In the genomic region with DNA sequence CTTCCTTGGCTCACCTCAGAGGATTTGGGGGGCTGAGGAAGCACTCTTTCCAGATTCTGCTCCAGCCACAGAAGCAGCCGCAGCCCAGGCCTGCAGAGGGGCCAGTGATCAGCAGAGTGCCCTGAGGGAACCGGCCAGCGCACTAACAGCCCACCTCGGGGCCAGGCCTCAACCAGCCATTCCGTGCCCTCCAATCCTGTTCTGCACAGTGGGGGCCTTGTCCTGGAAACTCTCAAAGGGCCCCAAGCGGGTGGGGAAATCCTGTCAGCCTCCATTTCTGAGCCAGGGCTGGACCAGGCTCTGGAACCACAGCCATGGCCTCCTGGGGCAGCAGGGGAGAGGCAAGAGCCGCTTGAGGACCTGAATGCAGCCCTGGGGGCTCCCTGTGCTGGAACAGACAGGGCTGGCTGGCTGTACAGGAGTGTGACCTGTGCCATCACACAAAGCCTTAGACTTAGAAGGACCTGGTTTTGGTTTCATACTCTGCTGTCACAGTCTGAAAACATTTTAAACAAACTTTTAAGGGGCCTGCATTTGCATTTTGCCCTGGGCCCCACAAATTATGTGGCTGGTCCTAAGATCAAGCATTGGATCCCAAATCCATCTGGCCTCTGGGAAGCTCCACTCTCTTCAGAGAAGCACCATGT, we compare ENCODE assay signal across 20 cellular contexts. TPM values are rescaled to one million over a fixed set of nuclear protein-coding genes. Genes with fewer than 3 reads are reported as not detected.
DNase-seq lines count a peak whose midpoint lies in the region; ATAC-seq, FAIRE-seq and TF ChIP-seq lines count a peak whose summit lies in the region.
"Had no signal": no experiment of that assay in that cellular context is flagged by ENCODE, and none has a peak within 500 bp of the region (broad histone marks: within the 10 kb centered on the region; RNA-seq: fewer than 3 reads in every experiment).

No MANE protein-coding gene starts in this region.

- H3K79me2 ChIP-seq in GM12878 (ENCODE audit: control insufficient read depth, insufficient read depth, low read length) = no peaks in the 10 kb centered on the region

- H4K8ac ChIP-seq in neuronal stem cell (ENCODE audit: low read depth, low read length) = no peak overlapping the region

- no peaks in the 10 kb centered on the region for H3K9me3 ChIP-seq in right atrium auricular region
- H3K9me3 ChIP-seq in GM12878 (replicated peaks; ENCODE audit: control insufficient read depth, insufficient read depth, low read length) = no peaks in the 10 kb centered on the region
- H3K9me3 ChIP-seq in neuronal stem cell (replicated peaks in 1 of 2; ENCODE audit: control insufficient read depth in 2 of 2, insufficient read depth in 1 of 2, low read depth in 1 of 2, low read length in 2 of 2) = peaks cover 0 to 3% of the 10 kb centered on the region in 2 donors
- H3K9me3 ChIP-seq in esophagus squamous epithelium = no peaks in the 10 kb centered on the region
- H3K9me3 ChIP-seq: A549, Caco-2, HAP-1 had no signal

- H3K4ac ChIP-seq in neuronal stem cell (ENCODE audit: low read length) = no peak overlapping the region

- H2BK120ac ChIP-seq in neuronal stem cell (ENCODE audit: low read depth, low read length) = no peak overlapping the region

- 0 out of 2 replicates have a peak overlapping the region, but pooled peaks have one; percentile 17 for H3K4me2 ChIP-seq in GM12878 (ENCODE audit: control insufficient read depth, insufficient read depth)
- H3K4me2 ChIP-seq in neuronal stem cell (ENCODE audit: insufficient read depth, low read length, poor library complexity, severe bottlenecking) = no peak overlapping the region
- H3K4me2 ChIP-seq: A549 had no signal

- H3K27ac ChIP-seq in right atrium auricular region = no peak overlapping the region
- no peak overlapping the region for H3K27ac ChIP-seq in GM12878 (ENCODE audit: control insufficient read depth, insufficient read depth)
- H3K27ac ChIP-seq in neuronal stem cell (replicated peaks; ENCODE audit: low read length) = no peak overlapping the region
- H3K27ac ChIP-seq in esophagus squamous epithelium = no peak overlapping the region
- H3K27ac ChIP-seq: 22Rv1, A549, C4-2B had no signal

- no peak for TF ChIP-seq RAD21 in GM12878 (IDR thresholded peaks at IDR 0.05; ENCODE audit: insufficient read depth, low read depth, low read length)

- H4K91ac ChIP-seq in neuronal stem cell (ENCODE audit: low read depth, low read length, poor library complexity) = no peak overlapping the region

- no peaks in the 10 kb centered on the region for H4K20me1 ChIP-seq in GM12878 (ENCODE audit: control insufficient read depth, insufficient read depth)

- no peaks in the 10 kb centered on the region for H3K79me1 ChIP-seq in neuronal stem cell (ENCODE audit: low read depth, low read length)

- H3K4me3 ChIP-seq in right atrium auricular region (no peak overlapping the region), GM12878 (no peak overlapping the region), neuronal stem cell (ENCODE audit: low read length in 2 of 2) (no peak overlapping the region), esophagus squamous epithelium (no peak overlapping the region)
- H3K4me3 ChIP-seq: A549, HAP-1 had no signal

- H3K14ac ChIP-seq in neuronal stem cell (ENCODE audit: low read length) = no peak overlapping the region

- no peak for TF ChIP-seq EP300 in GM12878 (IDR thresholded peaks at IDR 0.05; ENCODE audit: borderline replicate concordance in 1 of 2, control insufficient read depth in 1 of 2, low read depth in 2 of 2, low read length in 2 of 2)

- TF ChIP-seq CTCF in right atrium auricular region (IDR thresholded peaks at IDR 0.05) (no peak), GM12878 (IDR thresholded peaks at IDR 0.05 in 2 of 3, conservative IDR thresholded peaks at IDR 0.05 in 1 of 3; ENCODE audit: control insufficient read depth in 2 of 3, extremely low read depth in 1 of 3, insufficient read depth in 1 of 3, low read depth in 3 of 3, low read length in 3 of 3) (no peak), omental fat pad (IDR thresholded peaks at IDR 0.05) (no peak), esophagus squamous epithelium (IDR thresholded peaks at IDR 0.05) (no peak)

- no TSS peak for BruUV-seq in GM12878 (replicated peaks; lab: Mats Ljungman, UMichigan)

- POLR2A ChIA-PET in GM12878 (lab: Charles Lee) = no interaction called here

- H3K27me3 ChIP-seq in right atrium auricular region (no peaks in the 10 kb centered on the region), GM12878 (replicated peaks in 1 of 2; ENCODE audit: control insufficient read depth in 2 of 2, insufficient read depth in 2 of 2, low read length in 1 of 2) (no peaks in the 10 kb centered on the region), neuronal stem cell (ENCODE audit: control insufficient read depth in 3 of 3, insufficient read depth in 3 of 3, low read depth in 1 of 3, low read length in 3 of 3) (peaks cover 0 to 32% (median 0%) of the 10 kb centered on the region in 3 experiments), esophagus squamous epithelium (peaks cover 0 to 4% (median 0%) of the 10 kb centered on the region in 4 donors)

- 35% methylated on average over 7 of the region's 7 CpGs for WGBS in GM12878 (ENCODE audit: insufficient coverage, insufficient replicate concordance, low lambda C conversion rate, missing lambda C conversion rate)
- no CpG with 5 or more reads among the region's 7 CpGs for WGBS in neuronal stem cell (ENCODE audit: extremely low coverage in 2 of 2, insufficient read length in 2 of 2, insufficient replicate concordance in 1 of 2), 2 donors
- WGBS in esophagus squamous epithelium, 2 donors = 84% methylated on average over 6 of the region's 7 CpGs; no CpG with 5 or more reads in 1 of the 2 donors

- no peaks in the 10 kb centered on the region for H3K36me3 ChIP-seq in right atrium auricular region
- no peaks in the 10 kb centered on the region for H3K36me3 ChIP-seq in GM12878 (ENCODE audit: control insufficient read depth in 2 of 2, insufficient read depth in 2 of 2, low read length in 1 of 2)
- H3K36me3 ChIP-seq in neuronal stem cell (replicated peaks in 1 of 2; ENCODE audit: control insufficient read depth in 2 of 2, insufficient read depth in 2 of 2, low read length in 2 of 2) = no peaks in the 10 kb centered on the region
- no peaks in the 10 kb centered on the region for H3K36me3 ChIP-seq in esophagus squamous epithelium
- H3K36me3 ChIP-seq: HAP-1 had no signal

- intact Hi-C loops in Right ventricle myocardium inferior (cut with DNase I) = no loop called here
- intact Hi-C loops in GM12878 (cut with micrococcal nuclease; ENCODE audit: unreplicated experiment) = no loop called here
- intact Hi-C loops in esophagus squamous epithelium (cut with DNase I) = no loop called here

- no peak overlapping the region for H2BK15ac ChIP-seq in neuronal stem cell (ENCODE audit: low read length)

- RAD21 ChIA-PET in GM12878 (lab: Charles Lee; ENCODE audit: unreplicated experiment) = no interaction called here

- no peak overlapping the region for H2BK5ac ChIP-seq in neuronal stem cell (ENCODE audit: low read length)

- peak overlapping the region; percentile 67 for H3K18ac ChIP-seq in neuronal stem cell (ENCODE audit: low read length)

- no peak overlapping the region for H3K23ac ChIP-seq in neuronal stem cell (ENCODE audit: low read depth, low read length, poor library complexity)

- CTCF ChIA-PET in GM12878 (lab: Yijun Ruan, JAX) = no interaction called here

- TF ChIP-seq POLR2A in GM12878 (IDR thresholded peaks at IDR 0.05; ENCODE audit: low read depth, low read length) = no peak
- no peak for TF ChIP-seq POLR2A in esophagus squamous epithelium (IDR thresholded peaks at IDR 0.05)
- no peak for TF ChIP-seq POLR2A in GM12891 (IDR thresholded peaks at IDR 0.05; ENCODE audit: low read depth, low read length)

- no peak for FAIRE-seq in GM12878 (lab: Jason Lieb, UNC)
- no peak for FAIRE-seq in GM12891 (lab: Jason Lieb, UNC)
- FAIRE-seq: A549, D721Med, GM19239, H1 had no signal

- in situ Hi-C loops in GM12878 (cut with MboI) = no loop called here

- H3K9ac ChIP-seq in GM12878 (ENCODE audit: control insufficient read depth, insufficient read depth, low read length) (no peak overlapping the region), neuronal stem cell (ENCODE audit: low read depth, low read length, poor library complexity) (no peak overlapping the region)

- H3K4me1 ChIP-seq in right atrium auricular region (no peaks in the 10 kb centered on the region), GM12878 (ENCODE audit: control insufficient read depth, insufficient read depth, low read length) (0 out of 2 replicates have a peak, but pooled peaks cover 2% of the 10 kb centered on the region), neuronal stem cell (ENCODE audit: control insufficient read depth in 2 of 2, insufficient read depth in 1 of 2, low read depth in 1 of 2, low read length in 2 of 2) (peaks cover 0 to 4% of the 10 kb centered on the region in 2 donors), esophagus squamous epithelium (no peaks in the 10 kb centered on the region)
- H3K4me1 ChIP-seq: Caco-2, HAP-1 had no signal

- H2AFZ ChIP-seq in GM12878 (ENCODE audit: control insufficient read depth, low read depth, low read length) (no peak overlapping the region), neuronal stem cell (ENCODE audit: low read length) (no peak overlapping the region)

- H2BK12ac ChIP-seq in neuronal stem cell (ENCODE audit: low read length) = no peak overlapping the region

- ATAC-seq in Right ventricle myocardium inferior (no peak), GM12878 (peak; percentile 48; the same call in 2 of the 3 replicates), omental fat pad (ENCODE audit: low FRiP score) (no peak)
- ATAC-seq: A549 had no signal

- DNase-seq in Right ventricle myocardium inferior (ENCODE audit: missing footprints) = peak; percentile 14
- DNase-seq in right atrium auricular region (ENCODE audit: low spot score) = no peak
- no peak for DNase-seq in GM12878 (ENCODE audit: low read depth, low spot score)
- no peak for DNase-seq in neuronal stem cell (ENCODE audit: low spot score)
- no peak for DNase-seq in omental fat pad (ENCODE audit: low spot score)
- no peak for DNase-seq in esophagus squamous epithelium (lab: John Stamatoyannopoulos, UW)
- DNase-seq in GM12891 (ENCODE audit: insufficient read length, low spot score) = no peak
- DNase-seq: AML-193; Caco-2; CD4-positive, alpha-beta T cell; GDM1 had no signal

- peak overlapping the region; percentile 74 for H2AK5ac ChIP-seq in neuronal stem cell (ENCODE audit: low read depth, low read length)

- SMC1A ChIA-PET in GM12878 (lab: Charles Lee; ENCODE audit: uncharacterized antibody, unreplicated experiment) = no interaction called here

RNA-seq across cellular contexts. Expression of gene CNGB1, which starts 10.0 kb away (rescaled TPM):
- total RNA-seq in Right ventricle myocardium inferior = not detected
- total RNA-seq in right atrium auricular region = not detected
- total RNA-seq in GM12878 (2013; cell fraction: nucleolus; rRNA removed) = not detected in 2 replicates
- not detected in 2 replicates for total RNA-seq in GM12878 (2014; rRNA removed)
- not detected in 2 replicates for total RNA-seq in GM12878 (2014; rRNA removed; fragmentation: Illumina TruSeq; extraction: Trizol)
- total RNA-seq in GM12878 (2021) = not detected in 2 replicates
- not detected for polyA plus RNA-seq in GM12878 (2011; ENCODE audit: low read depth)
- polyA plus RNA-seq in GM12878 (2011; rRNA removed) = 0.03 TPM in 1 of 2 replicates, not detected in the other
- 0.03 and 0.10 TPM in 2 replicates for polyA plus RNA-seq in GM12878 (2011; cell fraction: cytosol; rRNA removed)
- polyA plus RNA-seq in GM12878 (2011; cell fraction: nucleus; rRNA removed) = 0.04 and 0.15 TPM in 2 replicates
- not detected in 2 replicates for polyA plus RNA-seq in GM12878 (2012)
- polyA plus RNA-seq in GM12878 (2014; fragmentation: Illumina TruSeq; extraction: Trizol) = not detected in 2 replicates
- not detected for polyA plus RNA-seq in GM12878 (2014; fragmentation: Nextera tagmentation; extraction: Ambion mirVana)
- polyA plus RNA-seq in GM12878 (2014; rRNA removed) = not detected in 2 replicates
- polyA plus RNA-seq in GM12878 (2016; fragmentation: Nextera tagmentation; extraction: Ambion mirVana) = not detected
- polyA minus RNA-seq in GM12878 (2011; rRNA and poly(A)+ RNA removed) = not detected in 2 replicates
- polyA minus RNA-seq in GM12878 (2011; cell fraction: cytosol; rRNA and poly(A)+ RNA removed) = not detected in 2 replicates
- not detected in 2 replicates for polyA minus RNA-seq in GM12878 (2011; cell fraction: nucleus; rRNA and poly(A)+ RNA removed)
- 0.14 TPM for polyA plus RNA-seq in neuronal stem cell (2013, experiment 1 of 2)
- polyA plus RNA-seq in neuronal stem cell (2013, experiment 2 of 2) = 0.14 TPM
- not detected for total RNA-seq in omental fat pad
- under 1 TPM in 1 of 4 donors, not detected in 3; 0.04 TPM for total RNA-seq in esophagus squamous epithelium
- polyA plus RNA-seq in GM12891 (2012; ENCODE audit: low read depth, missing spikeins) = not detected
- total RNA-seq: Caco-2; CD4-positive, alpha-beta T cell; H1; HT-29 had no signal
- polyA plus RNA-seq: BJ, H1 had no signal

RNA-seq across cellular contexts. Expression of gene ZNF319, which starts 39.5 kb away (rescaled TPM):
- 7.0 TPM for total RNA-seq in Right ventricle myocardium inferior
- total RNA-seq in right atrium auricular region = 1 to 10 TPM; 5.1 to 6.6 TPM
- 4.3 and 5.1 TPM in 2 replicates for total RNA-seq in GM12878 (2013; cell fraction: nucleolus; rRNA removed)
- total RNA-seq in GM12878 (2014; rRNA removed) = 1.4 TPM in 2 replicates
- total RNA-seq in GM12878 (2014; rRNA removed; fragmentation: Illumina TruSeq; extraction: Trizol) = 1.1 TPM in 2 replicates
- total RNA-seq in GM12878 (2021) = 6.9 and 7.4 TPM in 2 replicates
- 1.4 TPM for polyA plus RNA-seq in GM12878 (2011; ENCODE audit: low read depth)
- 0.72 and 1.7 TPM in 2 replicates for polyA plus RNA-seq in GM12878 (2011; rRNA removed)
- 2.5 and 2.7 TPM in 2 replicates for polyA plus RNA-seq in GM12878 (2011; cell fraction: cytosol; rRNA removed)
- 5.4 and 8.8 TPM in 2 replicates for polyA plus RNA-seq in GM12878 (2011; cell fraction: nucleus; rRNA removed)
- 3.7 and 4.1 TPM in 2 replicates for polyA plus RNA-seq in GM12878 (2012)
- 1.2 and 1.8 TPM in 2 replicates for polyA plus RNA-seq in GM12878 (2014; fragmentation: Illumina TruSeq; extraction: Trizol)
- under 1 TPM; 0.29 to 0.69 TPM for polyA plus RNA-seq in GM12878 (2014; fragmentation: Nextera tagmentation; extraction: Ambion mirVana)
- polyA plus RNA-seq in GM12878 (2014; rRNA removed) = 2.7 and 3.7 TPM in 2 replicates
- polyA plus RNA-seq in GM12878 (2016; fragmentation: Nextera tagmentation; extraction: Ambion mirVana) = 1 to 10 TPM; 2.8 to 3.3 TPM
- polyA minus RNA-seq in GM12878 (2011; rRNA and poly(A)+ RNA removed) = 2.8 and 5.1 TPM in 2 replicates
- 2.1 TPM in 2 replicates for polyA minus RNA-seq in GM12878 (2011; cell fraction: cytosol; rRNA and poly(A)+ RNA removed)
- polyA minus RNA-seq in GM12878 (2011; cell fraction: nucleus; rRNA and poly(A)+ RNA removed) = 5.0 and 7.0 TPM in 2 replicates
- polyA plus RNA-seq in neuronal stem cell (2013, experiment 1 of 2) = 7.0 TPM
- 8.3 TPM for polyA plus RNA-seq in neuronal stem cell (2013, experiment 2 of 2)
- 1 to 10 TPM; 3.2 to 9.1 (median 5.6) TPM for total RNA-seq in omental fat pad
- 1 to 10 TPM; 1.5 to 5.1 (median 2.6) TPM for total RNA-seq in esophagus squamous epithelium
- 3.1 TPM for polyA plus RNA-seq in GM12891 (2012; ENCODE audit: low read depth, missing spikeins)

RNA-seq across cellular contexts. Expression of gene USB1, which starts 40.3 kb away (rescaled TPM):
- total RNA-seq in Right ventricle myocardium inferior = 36.2 TPM
- 10 to 100 TPM; 32.2 to 43.2 TPM for total RNA-seq in right atrium auricular region
- 44.1 and 54.1 TPM in 2 replicates for total RNA-seq in GM12878 (2013; cell fraction: nucleolus; rRNA removed)
- 9.7 and 9.9 TPM in 2 replicates for total RNA-seq in GM12878 (2014; rRNA removed)
- 9.4 and 10.0 TPM in 2 replicates for total RNA-seq in GM12878 (2014; rRNA removed; fragmentation: Illumina TruSeq; extraction: Trizol)
- total RNA-seq in GM12878 (2021) = 50.2 and 50.8 TPM in 2 replicates
- 20.3 TPM for polyA plus RNA-seq in GM12878 (2011; ENCODE audit: low read depth)
- polyA plus RNA-seq in GM12878 (2011; rRNA removed) = 28.3 and 45.4 TPM in 2 replicates
- polyA plus RNA-seq in GM12878 (2011; cell fraction: cytosol; rRNA removed) = 50.4 and 59.0 TPM in 2 replicates
- 40.6 and 53.8 TPM in 2 replicates for polyA plus RNA-seq in GM12878 (2011; cell fraction: nucleus; rRNA removed)
- polyA plus RNA-seq in GM12878 (2012) = 21.3 and 31.1 TPM in 2 replicates
- 37.6 and 39.7 TPM in 2 replicates for polyA plus RNA-seq in GM12878 (2014; fragmentation: Illumina TruSeq; extraction: Trizol)
- 1 to 10 TPM; 7.9 to 8.7 TPM for polyA plus RNA-seq in GM12878 (2014; fragmentation: Nextera tagmentation; extraction: Ambion mirVana)
- 41.1 and 43.5 TPM in 2 replicates for polyA plus RNA-seq in GM12878 (2014; rRNA removed)
- 10 to 100 TPM; 53.2 to 72.2 TPM for polyA plus RNA-seq in GM12878 (2016; fragmentation: Nextera tagmentation; extraction: Ambion mirVana)
- 33.4 and 50.6 TPM in 2 replicates for polyA minus RNA-seq in GM12878 (2011; rRNA and poly(A)+ RNA removed)
- 28.3 and 28.5 TPM in 2 replicates for polyA minus RNA-seq in GM12878 (2011; cell fraction: cytosol; rRNA and poly(A)+ RNA removed)
- polyA minus RNA-seq in GM12878 (2011; cell fraction: nucleus; rRNA and poly(A)+ RNA removed) = 19.0 and 30.3 TPM in 2 replicates
- 40.5 TPM for polyA plus RNA-seq in neuronal stem cell (2013, experiment 1 of 2)
- 39.6 TPM for polyA plus RNA-seq in neuronal stem cell (2013, experiment 2 of 2)
- total RNA-seq in omental fat pad = 10 to 100 TPM; 18.8 to 42.5 (median 33.4) TPM
- total RNA-seq in esophagus squamous epithelium = 10 to 100 TPM; 11.2 to 23.9 (median 18.6) TPM
- polyA plus RNA-seq in GM12891 (2012; ENCODE audit: low read depth, missing spikeins) = 23.0 TPM
